ENCODE assay signal across 8 cellular contexts in genomic region chr6:43509142-43509983, GRCh38. TPM values are rescaled to one million over a fixed set of nuclear protein-coding genes. Genes with fewer than 3 reads are reported as not detected.
DNase-seq lines count a peak whose midpoint lies in the region; ATAC-seq and TF ChIP-seq lines count a peak whose summit lies in the region.

No MANE protein-coding gene starts in this region.

- H2AFZ ChIP-seq in mammary epithelial cell (ENCODE audit: low read depth, low read length), result peak overlapping the region; percentile 78

- H3K27me3 ChIP-seq in GM06990 (replicated peaks; ENCODE audit: control insufficient read depth, insufficient read depth, low read length) (no peaks in the 10 kb centered on the region; the same call in 1 of the 2 replicates), HL-60 (ENCODE audit: insufficient read depth, poor library complexity, severe bottlenecking) (peaks cover 3% of the 10 kb centered on the region), mammary epithelial cell (ENCODE audit: insufficient read depth, low read length) (no peaks in the 10 kb centered on the region)

- H3K4me3 ChIP-seq in GM06990 (replicated peaks; ENCODE audit: low read depth, low read length) (peak overlapping the region; percentile 59), HL-60 (replicated peaks; ENCODE audit: insufficient read depth, low read length) (peak overlapping the region; percentile 51), mammary epithelial cell (replicated peaks in 1 of 3; ENCODE audit: insufficient read depth in 1 of 3, low read depth in 2 of 3, low read length in 3 of 3) (peak overlapping the region; percentile 52 to 76 (median 60)), mucosa of descending colon (peak overlapping the region; percentile 20)

- no peaks in the 10 kb centered on the region for H4K20me1 ChIP-seq in mammary epithelial cell (ENCODE audit: insufficient read depth, low read length)

- BruUV-seq in mammary epithelial cell (replicated peaks; lab: Mats Ljungman, UMichigan), result no TSS peak

- intact Hi-C loops in mammary epithelial cell (cut with micrococcal nuclease), result no loop called here
- intact Hi-C loops in mucosa of descending colon (cut with DNase I, micrococcal nuclease), result loop anchor here (5.0 to 10.0 kb wide), 3 partner anchors 55 to 125 kb away; partner anchors contain the start of gene DLK2 (in 1 of the 2)

- H3K79me2 ChIP-seq in mammary epithelial cell (ENCODE audit: insufficient read depth, low read length), result peaks cover 9% of the 10 kb centered on the region

- no peak overlapping the region for H3K9ac ChIP-seq in mammary epithelial cell (ENCODE audit: insufficient read depth, low read length)

- DNase-seq in GM06990 (ENCODE audit: extremely low read depth, insufficient read length) (peak; percentile 38), HL-60 (ENCODE audit: low read depth in 1 of 2, low spot score in 1 of 2) (no peak), mammary epithelial cell (no peak), mucosa of descending colon (no peak), islet precursor cell (no peak), NCI-H345 treated with DMSO at 0.1 percent for 48 hours (lab: John Stamatoyannopoulos, UW; ENCODE audit: unreplicated experiment) (no peak), pons (ENCODE audit: low spot score) (no peak), HT-29 (ENCODE audit: low spot score) (no peak)

- H3K4me1 ChIP-seq in mammary epithelial cell (ENCODE audit: insufficient read depth, low read length), result peaks cover 12% of the 10 kb centered on the region
- H3K4me1 ChIP-seq in mucosa of descending colon (ENCODE audit: low read depth), result peaks cover 17% of the 10 kb centered on the region

- H3K9me3 ChIP-seq in mammary epithelial cell (replicated peaks; ENCODE audit: insufficient read depth, low read length), result no peaks in the 10 kb centered on the region
- no peaks in the 10 kb centered on the region for H3K9me3 ChIP-seq in mucosa of descending colon

- WGBS in mammary epithelial cell (ENCODE audit: low coverage, missing lambda C conversion rate), result 29% methylated on average over 10 of the region's 69 CpGs

- dilution Hi-C loops in mammary epithelial cell (cut with HindIII; ENCODE audit: low sequenced_read_pairs), result no loop called here

- in situ Hi-C loops in mammary epithelial cell (cut with MboI; ENCODE audit: low sequenced_read_pairs in 2 of 2), result no loop called here

- CTCF ChIA-PET in mammary epithelial cell (lab: Charles Lee; ENCODE audit: low non-redundant PET), result interaction anchor here (0.6 to 0.9 kb wide), 4 partner anchors 13 to 201 kb away, joined by 3 to 8 read pairs (median 4); partner anchors contain the start of gene CRIP3

- peak overlapping the region; percentile 89 for H3K4me2 ChIP-seq in mammary epithelial cell (ENCODE audit: insufficient read depth, low read depth, low read length)

- H3K27ac ChIP-seq in HL-60 (replicated peaks) (no peak overlapping the region), mammary epithelial cell (ENCODE audit: insufficient read depth, low read depth, low read length) (no peak overlapping the region)

- H3K36me3 ChIP-seq in GM06990 (ENCODE audit: control insufficient read depth, insufficient read depth, low read length) (peaks cover 21% of the 10 kb centered on the region), mammary epithelial cell (ENCODE audit: insufficient read depth, low read length) (peaks cover 21% of the 10 kb centered on the region), mucosa of descending colon (ENCODE audit: low read depth) (no peaks in the 10 kb centered on the region)

- no peak for ATAC-seq in mucosa of descending colon

- TF ChIP-seq CTCF in GM06990 (IDR thresholded peaks at IDR 0.05; ENCODE audit: insufficient read depth, low read length, poor library complexity, severe bottlenecking) (no peak), HL-60 (IDR thresholded peaks at IDR 0.05; ENCODE audit: insufficient read depth, low read length) (no peak), mammary epithelial cell (conservative IDR thresholded peaks at IDR 0.05 in 1 of 2, IDR thresholded peaks at IDR 0.05 in 1 of 2; ENCODE audit: extremely low read depth in 1 of 2, insufficient read depth in 1 of 2, low read depth in 1 of 2, low read length in 2 of 2) (no peak), mucosa of descending colon (IDR thresholded peaks at IDR 0.05) (no peak)

RNA-seq across cellular contexts. Expression of gene LRRC73, which starts 0.8 kb away (rescaled TPM):
- total RNA-seq in mammary epithelial cell (1 to 10 TPM in 1 of 2 donors, under 1 TPM in 1; 0.83 to 1.6 TPM), mucosa of descending colon (1 to 10 TPM in 1 of 3 donors, under 1 TPM in 2; 0.23 to 1.2 (median 0.46) TPM)
- polyA plus RNA-seq in mammary epithelial cell, result 0.75 TPM
- polyA minus RNA-seq in mammary epithelial cell, result not detected
- total RNA-seq in HT-29 (2014; rRNA removed; shearing (Covaris generic)), result 1.4 and 2.0 TPM in 2 replicates

RNA-seq across cellular contexts. Expression of gene YIPF3, which starts 7.4 kb away (rescaled TPM):
- total RNA-seq in mammary epithelial cell, result 10 to 100 TPM; 71.2 to 83.8 TPM
- polyA plus RNA-seq in mammary epithelial cell, result 112 TPM
- 104 TPM for polyA minus RNA-seq in mammary epithelial cell
- 100 to 1,000 TPM in 2 of 3 donors, 10 to 100 TPM in 1; 88.4 to 131 (median 105) TPM for total RNA-seq in mucosa of descending colon
- 92.4 and 102 TPM in 2 replicates for total RNA-seq in HT-29 (2014; rRNA removed; shearing (Covaris generic))

RNA-seq across cellular contexts. Expression of gene POLR1C, which starts 7.5 kb away (rescaled TPM):
- total RNA-seq in mammary epithelial cell, result 10 to 100 TPM; 28.2 to 50.5 TPM
- polyA plus RNA-seq in mammary epithelial cell, result 63.6 TPM
- polyA minus RNA-seq in mammary epithelial cell, result 200 TPM
- 10 to 100 TPM; 27.5 to 29.8 (median 27.9) TPM for total RNA-seq in mucosa of descending colon
- 42.4 and 56.0 TPM in 2 replicates for total RNA-seq in HT-29 (2014; rRNA removed; shearing (Covaris generic))

RNA-seq across cellular contexts. Expression of gene TJAP1, which starts 32.0 kb away (rescaled TPM):
- total RNA-seq in mammary epithelial cell, result 10 to 100 TPM; 26.8 to 80.5 TPM
- 34.1 TPM for polyA plus RNA-seq in mammary epithelial cell
- 37.0 TPM for polyA minus RNA-seq in mammary epithelial cell
- 10 to 100 TPM; 20.8 to 33.8 (median 26.3) TPM for total RNA-seq in mucosa of descending colon
- 19.9 and 20.4 TPM in 2 replicates for total RNA-seq in HT-29 (2014; rRNA removed; shearing (Covaris generic))

RNA-seq across cellular contexts. Expression of gene DLK2, which starts 54.0 kb away (rescaled TPM):
- 10 to 100 TPM; 45.2 to 49.9 TPM for total RNA-seq in mammary epithelial cell
- 53.9 TPM for polyA plus RNA-seq in mammary epithelial cell
- polyA minus RNA-seq in mammary epithelial cell, result 51.4 TPM
- total RNA-seq in mucosa of descending colon, result under 1 TPM in 1 of 3 donors, not detected in 2; 0.47 TPM
- 0.10 and 0.34 TPM in 2 replicates for total RNA-seq in HT-29 (2014; rRNA removed; shearing (Covaris generic))
